ENCODE assay signal across 11 cellular contexts in the genomic region with DNA sequence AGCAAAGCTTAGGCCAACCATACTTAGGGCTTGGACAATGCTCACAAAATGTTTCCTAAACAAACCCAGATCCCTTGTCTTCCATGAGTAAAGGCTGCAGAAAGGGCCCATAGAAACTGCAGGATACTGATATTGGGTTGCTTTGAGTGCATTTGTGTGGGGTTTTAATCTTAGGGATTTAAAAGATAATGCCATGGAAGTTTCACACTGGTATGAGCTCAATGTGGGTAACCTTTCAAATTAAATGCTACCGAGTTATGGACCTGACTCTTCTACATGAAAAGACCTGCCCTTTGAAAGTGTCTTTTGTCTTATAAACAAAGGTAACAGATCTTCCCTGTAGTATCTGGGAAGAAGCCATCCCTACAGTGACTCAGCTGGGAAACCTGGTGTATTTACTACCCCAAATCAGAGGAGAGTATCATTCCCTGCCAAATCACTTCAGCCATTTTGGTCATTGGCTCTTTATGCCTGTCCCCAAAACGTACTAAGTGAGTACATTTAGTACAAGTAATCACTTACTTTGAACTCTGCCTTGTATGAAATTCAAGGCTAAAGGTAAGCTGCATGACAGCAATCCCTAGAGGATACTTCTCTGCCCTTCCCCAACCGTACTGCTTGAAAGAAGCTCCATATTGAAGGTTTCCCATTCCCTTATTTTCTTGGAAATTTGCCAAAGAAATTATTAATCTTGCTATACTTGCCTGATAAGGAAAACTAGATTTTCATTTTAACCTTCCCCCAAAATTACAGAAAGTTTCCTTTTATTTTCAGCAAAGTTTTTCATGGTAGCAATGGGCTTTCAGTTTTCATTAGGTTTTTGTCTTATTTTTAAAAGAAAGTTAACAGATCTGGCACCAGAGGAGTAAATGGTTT. TPM values are rescaled to one million over a fixed set of nuclear protein-coding genes. Genes with fewer than 3 reads are reported as not detected.
DNase-seq lines count a peak whose midpoint lies in the region; ATAC-seq and TF ChIP-seq lines count a peak whose summit lies in the region.
"Had no signal": no experiment of that assay in that cellular context is flagged by ENCODE, and none has a peak within 500 bp of the region (broad histone marks: within the 10 kb centered on the region; RNA-seq: fewer than 3 reads in every experiment).

No MANE protein-coding gene starts in this region.

- DNase-seq in WTC11 (ENCODE audit: low spot score): no peak
- DNase-seq in iPS-NIHi7 (ENCODE audit: extremely low spot score): peak; percentile 38
- DNase-seq in NCI-H2196 treated with DMSO at 0.1 percent for 48 hours (lab: John Stamatoyannopoulos, UW; ENCODE audit: unreplicated experiment): no peak
- no peak for DNase-seq in DMS114 treated with DMSO at 0.1 percent for 48 hours (lab: John Stamatoyannopoulos, UW; ENCODE audit: unreplicated experiment)
- DNase-seq in RWPE1 (ENCODE audit: low spot score): no peak
- DNase-seq: activated CD4-positive, CD25-positive, alpha-beta regulatory T cell; DND-41 had no signal

- H3K4me3 Mint-ChIP-seq in WTC11: no peak overlapping the region
- H3K4me3 Mint-ChIP-seq: central memory CD8-positive, alpha-beta T cell had no signal

- H3K9me3 Mint-ChIP-seq in WTC11: no peaks in the 10 kb centered on the region
- H3K9me3 Mint-ChIP-seq: central memory CD8-positive, alpha-beta T cell had no signal

- peak; percentile 87 for ATAC-seq in WTC11
- ATAC-seq in GM21825 (IDR thresholded peaks at IDR 0.05; ENCODE audit: unreplicated experiment): no peak

- peak overlapping the region; percentile 91 for H3K27ac Mint-ChIP-seq in WTC11

- TF ChIP-seq CTCF in WTC11 (IDR thresholded peaks at IDR 0.05): no peak
- no peak for TF ChIP-seq CTCF in RWPE1 (conservative IDR thresholded peaks at IDR 0.05; ENCODE audit: low read depth)

- no peaks in the 10 kb centered on the region for H3K36me3 Mint-ChIP-seq in WTC11

- peak overlapping the region; percentile 99 for H3K27ac ChIP-seq in HUES48 (ENCODE audit: low read depth, low read length)
- H3K27ac ChIP-seq in skin epidermis: peak overlapping the region in 18 of 21 experiments; percentile 1 to 78 (median 51)
- no peak overlapping the region for H3K27ac ChIP-seq in RWPE1

- H3K4me1 Mint-ChIP-seq in WTC11: peaks cover 54% of the 10 kb centered on the region
- H3K4me1 Mint-ChIP-seq: central memory CD8-positive, alpha-beta T cell had no signal

- H3K27me3 ChIP-seq in HUES48 (ENCODE audit: control insufficient read depth, insufficient read depth, low read length): no peaks in the 10 kb centered on the region

- no peak overlapping the region for H3K4me3 ChIP-seq in HUES48 (ENCODE audit: low read depth, low read length)
- no peak overlapping the region for H3K4me3 ChIP-seq in skin epidermis

- H3K9me3 ChIP-seq in HUES48 (ENCODE audit: control insufficient read depth, insufficient read depth, low read length): no peaks in the 10 kb centered on the region

- peak overlapping the region; percentile 55 for H3K9ac ChIP-seq in HUES48 (ENCODE audit: low read depth, low read length)

- POLR2A ChIA-PET in WTC11 (lab: Charles Lee): no interaction called here
- POLR2A ChIA-PET in RWPE1 (lab: Yijun Ruan, JAX; ENCODE audit: low non-redundant PET): no interaction called here

- H3K27me3 Mint-ChIP-seq in WTC11 (ENCODE audit: low read depth): no peaks in the 10 kb centered on the region

- CTCF ChIA-PET in WTC11 (lab: Charles Lee): interaction anchor here (0.8 to 1.7 kb wide), 4 partner anchors 18 to 414 kb away, joined by 3 to 6 read pairs (median 4); no protein-coding TSS in a partner anchor
- CTCF ChIA-PET in RWPE1 (lab: Yijun Ruan, JAX): interaction anchor here (0.6 to 0.8 kb wide), 2 partner anchors 198 to 287 kb away, joined by 3 read pairs; a partner anchor contains a TSS

- peaks cover 53% of the 10 kb centered on the region for H3K4me1 ChIP-seq in HUES48 (ENCODE audit: control insufficient read depth, insufficient read depth, low read length)

- H3K36me3 ChIP-seq in HUES48 (ENCODE audit: control insufficient read depth, insufficient read depth, low read length): no peaks in the 10 kb centered on the region

TF ChIP-seq in WTC11, 78 proteins besides CTCF, POLR2A, EP300 and RAD21:
- TF ChIP-seq, protein P1, sequence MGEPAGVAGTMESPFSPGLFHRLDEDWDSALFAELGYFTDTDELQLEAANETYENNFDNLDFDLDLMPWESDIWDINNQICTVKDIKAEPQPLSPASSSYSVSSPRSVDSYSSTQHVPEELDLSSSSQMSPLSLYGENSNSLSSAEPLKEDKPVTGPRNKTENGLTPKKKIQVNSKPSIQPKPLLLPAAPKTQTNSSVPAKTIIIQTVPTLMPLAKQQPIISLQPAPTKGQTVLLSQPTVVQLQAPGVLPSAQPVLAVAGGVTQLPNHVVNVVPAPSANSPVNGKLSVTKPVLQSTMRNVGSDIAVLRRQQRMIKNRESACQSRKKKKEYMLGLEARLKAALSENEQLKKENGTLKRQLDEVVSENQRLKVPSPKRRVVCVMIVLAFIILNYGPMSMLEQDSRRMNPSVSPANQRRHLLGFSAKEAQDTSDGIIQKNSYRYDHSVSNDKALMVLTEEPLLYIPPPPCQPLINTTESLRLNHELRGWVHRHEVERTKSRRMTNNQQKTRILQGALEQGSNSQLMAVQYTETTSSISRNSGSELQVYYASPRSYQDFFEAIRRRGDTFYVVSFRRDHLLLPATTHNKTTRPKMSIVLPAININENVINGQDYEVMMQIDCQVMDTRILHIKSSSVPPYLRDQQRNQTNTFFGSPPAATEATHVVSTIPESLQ (CRISPR knock-in tag; IDR thresholded peaks at IDR 0.05): no peak
- TF ChIP-seq NFE2L1 (CRISPR knock-in tag; IDR thresholded peaks at IDR 0.05): peak; percentile 84; the same call in 1 of the 2 replicates
- TF ChIP-seq, protein P2, sequence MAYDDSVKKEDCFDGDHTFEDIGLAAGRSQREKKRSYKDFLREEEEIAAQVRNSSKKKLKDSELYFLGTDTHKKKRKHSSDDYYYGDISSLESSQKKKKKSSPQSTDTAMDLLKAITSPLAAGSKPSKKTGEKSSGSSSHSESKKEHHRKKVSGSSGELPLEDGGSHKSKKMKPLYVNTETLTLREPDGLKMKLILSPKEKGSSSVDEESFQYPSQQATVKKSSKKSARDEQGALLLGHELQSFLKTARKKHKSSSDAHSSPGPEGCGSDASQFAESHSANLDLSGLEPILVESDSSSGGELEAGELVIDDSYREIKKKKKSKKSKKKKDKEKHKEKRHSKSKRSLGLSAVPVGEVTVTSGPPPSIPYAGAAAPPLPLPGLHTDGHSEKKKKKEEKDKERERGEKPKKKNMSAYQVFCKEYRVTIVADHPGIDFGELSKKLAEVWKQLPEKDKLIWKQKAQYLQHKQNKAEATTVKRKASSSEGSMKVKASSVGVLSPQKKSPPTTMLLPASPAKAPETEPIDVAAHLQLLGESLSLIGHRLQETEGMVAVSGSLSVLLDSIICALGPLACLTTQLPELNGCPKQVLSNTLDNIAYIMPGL (CRISPR knock-in tag; IDR thresholded peaks at IDR 0.05): no peak
- no peak for TF ChIP-seq MYBL2 (CRISPR knock-in tag; IDR thresholded peaks at IDR 0.05)
- TF ChIP-seq ZNF232 (CRISPR knock-in tag; IDR thresholded peaks at IDR 0.05): no peak

RNA-seq across cellular contexts. Expression of a gene that starts 7.2 kb away (rescaled TPM):
- 0.44 to 0.90 TPM (median 0.48 TPM) in 3 replicates for total RNA-seq in WTC11 (2021)

RNA-seq across cellular contexts. Expression of a gene that starts 36.8 kb away (rescaled TPM):
- total RNA-seq in WTC11 (2021): 1.6 to 2.4 TPM (median 2.2 TPM) in 3 replicates
